21 cellular contexts compared by ENCODE assay signal in genomic region chr12:28446031-28446430, GRCh38.
DNase-seq lines count a peak whose midpoint lies in the region; ATAC-seq and TF ChIP-seq lines count a peak whose summit lies in the region.
"Had no signal": no experiment of that assay in that cellular context is flagged by ENCODE, and none has a peak within 500 bp of the region (broad histone marks: within the 10 kb centered on the region; RNA-seq: fewer than 3 reads in every experiment).

No MANE protein-coding gene starts in this region.

- no peaks in the 10 kb centered on the region for H3K27me3 ChIP-seq in suprapubic skin
- H3K27me3 ChIP-seq: MG63 had no signal

- no peak for TF ChIP-seq POLR2A in suprapubic skin (IDR thresholded peaks at IDR 0.05)

- CTCF ChIA-PET in T-cell (lab: Charles Lee), result no interaction called here

- no peak overlapping the region for H3K4me3 Mint-ChIP-seq in T-cell
- H3K4me3 Mint-ChIP-seq: CD14-positive monocyte had no signal

- H3K4me1 ChIP-seq in suprapubic skin, result no peaks in the 10 kb centered on the region

- H3K27ac ChIP-seq in suprapubic skin, result no peak overlapping the region

- peaks cover 17% of the 10 kb centered on the region for H3K36me3 Mint-ChIP-seq in T-cell

- no peaks in the 10 kb centered on the region for H3K9me3 ChIP-seq in suprapubic skin
- H3K9me3 ChIP-seq: MG63, SK-N-SH had no signal

- ATAC-seq in T-cell (replicated peaks in 1 of 4), result no peak
- ATAC-seq: GM12878, PC-3 had no signal

- H3K27ac Mint-ChIP-seq in T-cell, result no peak overlapping the region
- H3K27ac Mint-ChIP-seq: CD14-positive monocyte had no signal

- H3K36me3 ChIP-seq in suprapubic skin, result no peaks in the 10 kb centered on the region
- H3K36me3 ChIP-seq: MG63 had no signal

- no peak for TF ChIP-seq CTCF in AG10803 (conservative IDR thresholded peaks at IDR 0.05; ENCODE audit: low read length)
- no peak for TF ChIP-seq CTCF in fibroblast of pulmonary artery (IDR thresholded peaks at IDR 0.05; ENCODE audit: low read length, missing control alignments)
- TF ChIP-seq CTCF in suprapubic skin (IDR thresholded peaks at IDR 0.05), result no peak

- TF ChIP-seq EP300 in suprapubic skin (IDR thresholded peaks at IDR 0.05), result no peak

- H3K27me3 Mint-ChIP-seq in T-cell, result no peaks in the 10 kb centered on the region

- H3K4me3 ChIP-seq in AG10803 (ENCODE audit: low read length) (no peak overlapping the region), fibroblast of pulmonary artery (replicated peaks; ENCODE audit: low read depth, low read length) (no peak overlapping the region), suprapubic skin (no peak overlapping the region)
- H3K4me3 ChIP-seq: GM12878, MG63 had no signal

- H3K4me1 Mint-ChIP-seq in T-cell, result no peaks in the 10 kb centered on the region
- H3K4me1 Mint-ChIP-seq: CD14-positive monocyte had no signal

- DNase-seq in AG10803 (ENCODE audit: low read depth), result peak; percentile 77
- DNase-seq in GM04504 (ENCODE audit: low read depth), result peak; percentile 10
- DNase-seq in astrocyte of the hippocampus (ENCODE audit: low read depth, low spot score), result peak; percentile 9
- peak; percentile 12 for DNase-seq in fibroblast of pulmonary artery (ENCODE audit: low read depth)
- no peak for DNase-seq in HUDEP-2 (lab: John Stamatoyannopoulos, UW; ENCODE audit: unreplicated experiment in 76 of 76)
- DNase-seq in D341Med (ENCODE audit: low spot score), result no peak
- no peak for DNase-seq in T-cell
- no peak for DNase-seq in suprapubic skin (ENCODE audit: low spot score in 2 of 2)
- DNase-seq: DMS79 treated with DMSO at 0.1 percent for 48 hours, MG63, NCI-H1048, NCI-H1436, NCI-H1930, NCI-H226, NCI-H524, PC-3, RPMI8226, SHP77 treated with DMSO at 0.1 percent for 48 hours, SK-N-SH had no signal

- POLR2A ChIA-PET in T-cell (lab: Charles Lee), result no interaction called here

- H3K9me3 Mint-ChIP-seq in T-cell, result no peaks in the 10 kb centered on the region
- H3K9me3 Mint-ChIP-seq: CD14-positive monocyte had no signal

Comparison
In these comparisons a context has a peak if more than half of its experiments do, and no peak if none do; other contexts are left out.
1. DNase-seq: peak in AG10803 (single experiment), GM04504 (single experiment), astrocyte of the hippocampus (single experiment) and fibroblast of pulmonary artery (single experiment); none in HUDEP-2 (0 of 76), D341Med (single experiment), T-cell (0 of 34) and suprapubic skin (0 of 2).